Comparison of ENCODE assay signal across 1 cellular context in genomic region chr1:52263153-52263910, GRCh38.
TF ChIP-seq lines count a peak whose summit lies in the region.

No MANE protein-coding gene starts in this region.

TF ChIP-seq in K562, 482 proteins besides CTCF, POLR2A, EP300 and RAD21 (continued from another document):
- no peak for TF ChIP-seq GTF3C2 (IDR thresholded peaks at IDR 0.05; ENCODE audit: borderline replicate concordance, extremely low read depth, insufficient read length)
- TF ChIP-seq SFPQ (IDR thresholded peaks at IDR 0.05; ENCODE audit: low read depth, low read length), result no peak
- no peak for TF ChIP-seq PML (IDR thresholded peaks at IDR 0.05; ENCODE audit: low read length)
- TF ChIP-seq, protein P1, sequence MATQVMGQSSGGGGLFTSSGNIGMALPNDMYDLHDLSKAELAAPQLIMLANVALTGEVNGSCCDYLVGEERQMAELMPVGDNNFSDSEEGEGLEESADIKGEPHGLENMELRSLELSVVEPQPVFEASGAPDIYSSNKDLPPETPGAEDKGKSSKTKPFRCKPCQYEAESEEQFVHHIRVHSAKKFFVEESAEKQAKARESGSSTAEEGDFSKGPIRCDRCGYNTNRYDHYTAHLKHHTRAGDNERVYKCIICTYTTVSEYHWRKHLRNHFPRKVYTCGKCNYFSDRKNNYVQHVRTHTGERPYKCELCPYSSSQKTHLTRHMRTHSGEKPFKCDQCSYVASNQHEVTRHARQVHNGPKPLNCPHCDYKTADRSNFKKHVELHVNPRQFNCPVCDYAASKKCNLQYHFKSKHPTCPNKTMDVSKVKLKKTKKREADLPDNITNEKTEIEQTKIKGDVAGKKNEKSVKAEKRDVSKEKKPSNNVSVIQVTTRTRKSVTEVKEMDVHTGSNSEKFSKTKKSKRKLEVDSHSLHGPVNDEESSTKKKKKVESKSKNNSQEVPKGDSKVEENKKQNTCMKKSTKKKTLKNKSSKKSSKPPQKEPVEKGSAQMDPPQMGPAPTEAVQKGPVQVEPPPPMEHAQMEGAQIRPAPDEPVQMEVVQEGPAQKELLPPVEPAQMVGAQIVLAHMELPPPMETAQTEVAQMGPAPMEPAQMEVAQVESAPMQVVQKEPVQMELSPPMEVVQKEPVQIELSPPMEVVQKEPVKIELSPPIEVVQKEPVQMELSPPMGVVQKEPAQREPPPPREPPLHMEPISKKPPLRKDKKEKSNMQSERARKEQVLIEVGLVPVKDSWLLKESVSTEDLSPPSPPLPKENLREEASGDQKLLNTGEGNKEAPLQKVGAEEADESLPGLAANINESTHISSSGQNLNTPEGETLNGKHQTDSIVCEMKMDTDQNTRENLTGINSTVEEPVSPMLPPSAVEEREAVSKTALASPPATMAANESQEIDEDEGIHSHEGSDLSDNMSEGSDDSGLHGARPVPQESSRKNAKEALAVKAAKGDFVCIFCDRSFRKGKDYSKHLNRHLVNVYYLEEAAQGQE (CRISPR knock-in tag; IDR thresholded peaks at IDR 0.05; ENCODE audit: low read depth), result no peak
- TF ChIP-seq TCF3 (CRISPR knock-in tag; IDR thresholded peaks at IDR 0.05), result no peak
- no peak for TF ChIP-seq KDM5B (IDR thresholded peaks at IDR 0.05; ENCODE audit: insufficient replicate concordance, low read depth, low read length)
